ENCODE assay signal across 9 cellular contexts in genomic region chr15:88657326-88658069, GRCh38. TPM values are rescaled to one million over a fixed set of nuclear protein-coding genes. Genes with fewer than 3 reads are reported as not detected.
DNase-seq lines count a peak whose midpoint lies in the region; ATAC-seq and TF ChIP-seq lines count a peak whose summit lies in the region.
"Had no signal": no experiment of that assay in that cellular context is flagged by ENCODE, and none has a peak within 500 bp of the region (broad histone marks: within the 10 kb centered on the region; RNA-seq: fewer than 3 reads in every experiment).

No MANE protein-coding gene starts in this region.

- 47 to 48% methylated on average over 7 to 13 of the region's 13 CpGs for WGBS in endodermal cell (ENCODE audit: insufficient coverage in 1 of 2, insufficient read length in 1 of 2), 2 experiments

- peak overlapping the region; percentile 33 for H3K4me2 ChIP-seq in OCI-LY7 (ENCODE audit: low read length)

- no peak overlapping the region for H3K9ac ChIP-seq in endodermal cell (ENCODE audit: extremely low read depth, low read length, poor library complexity, severe bottlenecking)

- H3K27me3 ChIP-seq in CD4-positive, alpha-beta T cell (ENCODE audit: control insufficient read depth, insufficient read depth, low read length) = no peaks in the 10 kb centered on the region
- peaks cover 9% of the 10 kb centered on the region for H3K27me3 ChIP-seq in endodermal cell (ENCODE audit: control insufficient read depth, insufficient read depth, low read length, poor library complexity, severe bottlenecking)
- no peaks in the 10 kb centered on the region for H3K27me3 ChIP-seq in naive thymus-derived CD4-positive, alpha-beta T cell (ENCODE audit: control insufficient read depth in 2 of 2, insufficient read depth in 2 of 2, low read length in 2 of 2)

- CTCF ChIA-PET in CD4-positive, alpha-beta T cell (lab: Charles Lee) = interaction anchor here (1.2 to 3.6 kb wide), 2 partner anchors 22 to 33 kb away, joined by 3 to 18 read pairs; no protein-coding TSS in a partner anchor
- CTCF ChIA-PET in OCI-LY7 (lab: Charles Lee; ENCODE audit: unreplicated experiment) = interaction anchor here (0.9 to 1.7 kb wide), 3 partner anchors 33 to 53 kb away, joined by 3 to 6 read pairs (median 4); no protein-coding TSS in a partner anchor
- CTCF ChIA-PET in naive thymus-derived CD4-positive, alpha-beta T cell (lab: Charles Lee) = interaction anchor here (2.4 to 4.6 kb wide), 3 partner anchors 21 to 33 kb away, joined by 10 to 28 read pairs (median 27); no protein-coding TSS in a partner anchor

- no TSS peak for BruUV-seq in OCI-LY7 (replicated peaks; lab: Mats Ljungman, UMichigan)

- intact Hi-C loops in CD4-positive, alpha-beta T cell (cut with DNase I, micrococcal nuclease) = no loop called here
- intact Hi-C loops in OCI-LY7 (cut with micrococcal nuclease; ENCODE audit: unreplicated experiment) = loop anchor here (2.0 kb wide), 1 partner anchor 33 kb away; no protein-coding TSS in a partner anchor
- intact Hi-C loops in naive thymus-derived CD4-positive, alpha-beta T cell (cut with micrococcal nuclease) = loop anchor here in 1 of 2 donors (2.0 kb wide), 1 partner anchor 33 kb away; no protein-coding TSS in a partner anchor
- intact Hi-C loops in activated T-helper 2 cell treated with anti-CD3 and anti-CD28 coated beads, Interferon-gamma antibody, Interleukin-2, Interleukin-4, amounts not matched to agents 10 μg/mL and 5 μg/mL and 100 μg/mL, durations not matched to agents 14 hours and 24 hours and 36 hours (cut with micrococcal nuclease) = no loop called here

- peak overlapping the region; percentile 8 for H3K4me3 ChIP-seq in OCI-LY7 (ENCODE audit: low read depth, low read length, poor library complexity, severe bottlenecking)
- H3K4me3 ChIP-seq in endodermal cell (ENCODE audit: low read length) = no peak overlapping the region
- no peak overlapping the region for H3K4me3 ChIP-seq in naive thymus-derived CD4-positive, alpha-beta T cell (ENCODE audit: low read length)
- H3K4me3 ChIP-seq: SJCRH30 had no signal

- no peak overlapping the region for H2AFZ ChIP-seq in OCI-LY7 (ENCODE audit: low read length)

- peak overlapping the region; percentile 93 for H3K27ac Mint-ChIP-seq in CD4-positive, alpha-beta T cell
- H3K27ac Mint-ChIP-seq in endodermal cell = no peak overlapping the region
- peak overlapping the region in 8 of 9 donors; percentile 71 to 92 (median 89) for H3K27ac Mint-ChIP-seq in naive thymus-derived CD4-positive, alpha-beta T cell
- no peak overlapping the region for H3K27ac Mint-ChIP-seq in activated T-helper 2 cell treated with anti-CD3 and anti-CD28 coated beads, Interferon-gamma antibody, Interleukin-2, Interleukin-4, amounts not matched to agents 10 μg/mL and 5 μg/mL and 100 μg/mL, durations not matched to agents 14 hours and 24 hours and 36 hours

- H3K36me3 ChIP-seq in OCI-LY7 (ENCODE audit: insufficient read depth, low read length) = peaks cover 55% of the 10 kb centered on the region
- H3K36me3 ChIP-seq in endodermal cell (ENCODE audit: control insufficient read depth, insufficient read depth, low read length) = no peaks in the 10 kb centered on the region
- no peaks in the 10 kb centered on the region for H3K36me3 ChIP-seq in naive thymus-derived CD4-positive, alpha-beta T cell (ENCODE audit: control insufficient read depth in 2 of 3, insufficient read depth in 3 of 3, low read length in 3 of 3)
- H3K36me3 ChIP-seq: SJCRH30 had no signal

- no peaks in the 10 kb centered on the region for H3K9me3 Mint-ChIP-seq in CD4-positive, alpha-beta T cell
- peaks cover 1% of the 10 kb centered on the region for H3K9me3 Mint-ChIP-seq in endodermal cell
- H3K9me3 Mint-ChIP-seq in naive thymus-derived CD4-positive, alpha-beta T cell = no peaks in the 10 kb centered on the region
- H3K9me3 Mint-ChIP-seq in activated T-helper 2 cell treated with anti-CD3 and anti-CD28 coated beads, Interferon-gamma antibody, Interleukin-2, Interleukin-4, amounts not matched to agents 10 μg/mL and 5 μg/mL and 100 μg/mL, durations not matched to agents 14 hours and 24 hours and 36 hours = no peaks in the 10 kb centered on the region

- H3K36me3 Mint-ChIP-seq in CD4-positive, alpha-beta T cell (ENCODE audit: low read depth) = peaks cover 23% of the 10 kb centered on the region
- no peaks in the 10 kb centered on the region for H3K36me3 Mint-ChIP-seq in endodermal cell (ENCODE audit: low read depth)
- H3K36me3 Mint-ChIP-seq in naive thymus-derived CD4-positive, alpha-beta T cell = peaks cover 0 to 19% (median 3%) of the 10 kb centered on the region in 5 donors
- H3K36me3 Mint-ChIP-seq in activated T-helper 2 cell treated with anti-CD3 and anti-CD28 coated beads, Interferon-gamma antibody, Interleukin-2, Interleukin-4, amounts not matched to agents 10 μg/mL and 5 μg/mL and 100 μg/mL, durations not matched to agents 14 hours and 24 hours and 36 hours (ENCODE audit: low read depth) = peaks cover 8% of the 10 kb centered on the region

- no peaks in the 10 kb centered on the region for H3K27me3 Mint-ChIP-seq in CD4-positive, alpha-beta T cell
- H3K27me3 Mint-ChIP-seq in endodermal cell (ENCODE audit: insufficient read depth) = peaks cover 10% of the 10 kb centered on the region
- H3K27me3 Mint-ChIP-seq in naive thymus-derived CD4-positive, alpha-beta T cell = no peaks in the 10 kb centered on the region
- no peaks in the 10 kb centered on the region for H3K27me3 Mint-ChIP-seq in activated T-helper 2 cell treated with anti-CD3 and anti-CD28 coated beads, Interferon-gamma antibody, Interleukin-2, Interleukin-4, amounts not matched to agents 10 μg/mL and 5 μg/mL and 100 μg/mL, durations not matched to agents 14 hours and 24 hours and 36 hours (ENCODE audit: low read depth)

- POLR2A ChIA-PET in CD4-positive, alpha-beta T cell (lab: Charles Lee) = interaction anchor here (1.0 to 6.4 kb wide), 7 partner anchors 8 to 247 kb away, joined by 3 to 83 read pairs (median 8); no protein-coding TSS in a partner anchor
- POLR2A ChIA-PET in OCI-LY7 (lab: Charles Lee) = interaction anchor here (0.8 to 2.2 kb wide), 7 partner anchors 10 to 35 kb away, joined by 3 to 11 read pairs (median 4); partner anchors contain the start of gene ISG20
- POLR2A ChIA-PET in naive thymus-derived CD4-positive, alpha-beta T cell (lab: Charles Lee) = interaction anchor here (1.9 kb wide), 1 partner anchor 13 kb away, joined by 12 read pairs; no protein-coding TSS in a partner anchor

- peak overlapping the region; percentile 51 for H3K27ac ChIP-seq in CD4-positive, alpha-beta T cell (ENCODE audit: low read depth, low read length)
- H3K27ac ChIP-seq in OCI-LY7 (ENCODE audit: low read depth, low read length, poor library complexity, severe bottlenecking) = peak overlapping the region; percentile 86
- no peak overlapping the region for H3K27ac ChIP-seq in endodermal cell (ENCODE audit: low read depth, low read length)
- H3K27ac ChIP-seq in naive thymus-derived CD4-positive, alpha-beta T cell (ENCODE audit: low read depth, low read length) = peak overlapping the region; percentile 59
- H3K27ac ChIP-seq: SJCRH30 had no signal

- ATAC-seq in CD4-positive, alpha-beta T cell (ENCODE audit: poor library complexity) = no peak
- ATAC-seq in GM18502 (IDR thresholded peaks at IDR 0.05; ENCODE audit: poor library complexity, unreplicated experiment) (peak; percentile 31), HG02678 (IDR thresholded peaks at IDR 0.05; ENCODE audit: unreplicated experiment) (no peak)
- ATAC-seq in naive thymus-derived CD4-positive, alpha-beta T cell = no peak

- no peak for DNase-seq in CD4-positive, alpha-beta T cell
- no peak for DNase-seq in OCI-LY7 (ENCODE audit: low spot score)
- DNase-seq in endodermal cell = peak; percentile 86
- DNase-seq in naive thymus-derived CD4-positive, alpha-beta T cell = no peak
- DNase-seq in activated T-helper 2 cell treated with anti-CD3 and anti-CD28 coated beads, Interferon-gamma antibody, Interleukin-2, Interleukin-4, amounts not matched to agents 10 μg/mL and 5 μg/mL and 100 μg/mL, durations not matched to agents 14 hours and 24 hours and 36 hours (ENCODE audit: low spot score) = no peak
- no peak for DNase-seq in GM19240 (ENCODE audit: insufficient read length, low spot score)

- H3K4me1 ChIP-seq in OCI-LY7 (ENCODE audit: insufficient read depth, low read length, poor library complexity, severe bottlenecking) = peaks cover 33% of the 10 kb centered on the region
- no peaks in the 10 kb centered on the region for H3K4me1 ChIP-seq in endodermal cell (ENCODE audit: control insufficient read depth, insufficient read depth, low read length)
- peaks cover 16 to 81% of the 10 kb centered on the region in 2 donors for H3K4me1 ChIP-seq in naive thymus-derived CD4-positive, alpha-beta T cell (ENCODE audit: control insufficient read depth in 2 of 2, insufficient read depth in 2 of 2, low read length in 2 of 2)

- H3K79me2 ChIP-seq in OCI-LY7 (ENCODE audit: insufficient read depth, low read depth, low read length) = no peaks in the 10 kb centered on the region

- TF ChIP-seq CTCF in CD4-positive, alpha-beta T cell (IDR thresholded peaks at IDR 0.05) = peak; percentile 15
- peak; percentile 60 for TF ChIP-seq CTCF in OCI-LY7 (conservative IDR thresholded peaks at IDR 0.05; ENCODE audit: low read length)
- peak; percentile 85 for TF ChIP-seq CTCF in endodermal cell (conservative IDR thresholded peaks at IDR 0.05)

- H3K4me1 Mint-ChIP-seq in CD4-positive, alpha-beta T cell (ENCODE audit: low read depth) = peaks cover 88% of the 10 kb centered on the region
- H3K4me1 Mint-ChIP-seq in endodermal cell = no peaks in the 10 kb centered on the region
- peaks cover 11 to 99% (median 85%) of the 10 kb centered on the region in 7 donors for H3K4me1 Mint-ChIP-seq in naive thymus-derived CD4-positive, alpha-beta T cell
- peaks cover 5% of the 10 kb centered on the region for H3K4me1 Mint-ChIP-seq in activated T-helper 2 cell treated with anti-CD3 and anti-CD28 coated beads, Interferon-gamma antibody, Interleukin-2, Interleukin-4, amounts not matched to agents 10 μg/mL and 5 μg/mL and 100 μg/mL, durations not matched to agents 14 hours and 24 hours and 36 hours (ENCODE audit: low read depth)

- peak overlapping the region; percentile 45 for H3K4me3 Mint-ChIP-seq in CD4-positive, alpha-beta T cell
- no peak overlapping the region for H3K4me3 Mint-ChIP-seq in endodermal cell
- peak overlapping the region in 6 of 10 donors; percentile 38 to 74 (median 49) for H3K4me3 Mint-ChIP-seq in naive thymus-derived CD4-positive, alpha-beta T cell
- H3K4me3 Mint-ChIP-seq in activated T-helper 2 cell treated with anti-CD3 and anti-CD28 coated beads, Interferon-gamma antibody, Interleukin-2, Interleukin-4, amounts not matched to agents 10 μg/mL and 5 μg/mL and 100 μg/mL, durations not matched to agents 14 hours and 24 hours and 36 hours (ENCODE audit: low read depth) = no peak overlapping the region

- no peaks in the 10 kb centered on the region for H3K9me2 ChIP-seq in OCI-LY7 (ENCODE audit: insufficient read depth, low read length)

- no peaks in the 10 kb centered on the region for H4K20me1 ChIP-seq in OCI-LY7 (ENCODE audit: insufficient read depth, low read length)

- no peaks in the 10 kb centered on the region for H3K9me3 ChIP-seq in CD4-positive, alpha-beta T cell (ENCODE audit: control insufficient read depth, low read length)
- H3K9me3 ChIP-seq in OCI-LY7 (ENCODE audit: low read length) (peaks cover 13% of the 10 kb centered on the region; the same call in 1 of the 2 replicates), endodermal cell (ENCODE audit: control insufficient read depth, low read length) (no peaks in the 10 kb centered on the region)
- H3K9me3 ChIP-seq in naive thymus-derived CD4-positive, alpha-beta T cell (ENCODE audit: control insufficient read depth in 2 of 3, low read length in 3 of 3) = no peaks in the 10 kb centered on the region
- H3K9me3 ChIP-seq: SJCRH30 had no signal

RNA-seq across cellular contexts. Expression of gene ISG20, which starts 18.7 kb away (rescaled TPM):
- 100 to 1,000 TPM; 152 to 157 TPM for total RNA-seq in CD4-positive, alpha-beta T cell
- 345 and 502 TPM in 2 replicates for total RNA-seq in OCI-LY7 (2014; rRNA removed; shearing (Covaris generic))
- total RNA-seq in OCI-LY7 (2022) (244 and 310 TPM in 2 replicates), endodermal cell (10 to 100 TPM in 1 of 2 donors, 1 to 10 TPM in 1; 9.3 to 11.4 TPM)
- polyA plus RNA-seq in endodermal cell (2013, experiment 1 of 2) = 2.8 TPM
- polyA plus RNA-seq in endodermal cell (2013, experiment 2 of 2) = 1.9 TPM
- total RNA-seq in naive thymus-derived CD4-positive, alpha-beta T cell = 100 to 1,000 TPM in 4 of 5 experiments, 10 to 100 TPM in 1; 92.5 to 160 (median 149) TPM
- polyA plus RNA-seq in naive thymus-derived CD4-positive, alpha-beta T cell = 100 to 1,000 TPM; 344 to 415 TPM
- 36.3 and 38.0 TPM in 2 replicates for total RNA-seq in activated T-helper 2 cell treated with anti-CD3 and anti-CD28 coated beads, Interferon-gamma antibody, Interleukin-2, Interleukin-4, amounts not matched to agents 10 μg/mL and 5 μg/mL and 100 μg/mL, durations not matched to agents 14 hours and 24 hours and 36 hours

RNA-seq across cellular contexts. Expression of gene AEN, which starts 36.4 kb away (rescaled TPM):
- total RNA-seq in CD4-positive, alpha-beta T cell = 10 to 100 TPM; 40.7 to 43.7 TPM
- total RNA-seq in OCI-LY7 (2014; rRNA removed; shearing (Covaris generic)) = 55.9 and 66.6 TPM in 2 replicates
- total RNA-seq in OCI-LY7 (2022) (41.7 and 43.1 TPM in 2 replicates), endodermal cell (10 to 100 TPM; 64.7 to 76.4 TPM)
- polyA plus RNA-seq in endodermal cell (2013, experiment 1 of 2) = 43.9 TPM
- polyA plus RNA-seq in endodermal cell (2013, experiment 2 of 2) = 42.6 TPM
- 10 to 100 TPM; 29.6 to 52.1 (median 44.2) TPM for total RNA-seq in naive thymus-derived CD4-positive, alpha-beta T cell
- polyA plus RNA-seq in naive thymus-derived CD4-positive, alpha-beta T cell = 10 to 100 TPM; 20.2 to 31.7 TPM
- 52.9 and 54.3 TPM in 2 replicates for total RNA-seq in activated T-helper 2 cell treated with anti-CD3 and anti-CD28 coated beads, Interferon-gamma antibody, Interleukin-2, Interleukin-4, amounts not matched to agents 10 μg/mL and 5 μg/mL and 100 μg/mL, durations not matched to agents 14 hours and 24 hours and 36 hours

Comparison
In these comparisons a context has a peak if more than half of its experiments do, and no peak if none do; other contexts are left out.
1. H3K27ac Mint-ChIP-seq: peak in CD4-positive, alpha-beta T cell (single experiment) and naive thymus-derived CD4-positive, alpha-beta T cell (8 of 9); none in endodermal cell (single experiment) and activated T-helper 2 cell treated with anti-CD3 and anti-CD28 coated beads, Interferon-gamma antibody, Interleukin-2, Interleukin-4, amounts not matched to agents 10 μg/mL and 5 μg/mL and 100 μg/mL, durations not matched to agents 14 hours and 24 hours and 36 hours (single experiment).
2. H3K4me3 Mint-ChIP-seq: peak in CD4-positive, alpha-beta T cell (single experiment) and naive thymus-derived CD4-positive, alpha-beta T cell (6 of 10); none in endodermal cell (single experiment) and activated T-helper 2 cell treated with anti-CD3 and anti-CD28 coated beads, Interferon-gamma antibody, Interleukin-2, Interleukin-4, amounts not matched to agents 10 μg/mL and 5 μg/mL and 100 μg/mL, durations not matched to agents 14 hours and 24 hours and 36 hours (single experiment).
3. CTCF ChIP-seq: peak in every context shown above with its lines; median percentile 85 in endodermal cell; 60 in OCI-LY7; 15 in CD4-positive, alpha-beta T cell.